ENCODE assay signal across 3 cellular contexts in genomic region chr16:83859265-83859664, GRCh38.
A peak's percentile ranks its signal among the peaks of the same experiment; 100 is the strongest.
TF ChIP-seq lines count a peak whose summit lies in the region.

No MANE protein-coding gene starts in this region.

TF ChIP-seq in A549, 52 proteins besides CTCF, POLR2A, EP300 and RAD21:
- TF ChIP-seq USF2 (IDR thresholded peaks at IDR 0.05) = peak; percentile 60
- no peak for TF ChIP-seq HOXB13 (CRISPR knock-in tag; IDR thresholded peaks at IDR 0.05; ENCODE audit: low read depth)

TF ChIP-seq in IMR-90, 13 proteins besides CTCF, POLR2A, EP300 and RAD21:
- peak; percentile 15; the same call in 1 of the 2 replicates for TF ChIP-seq USF2 (IDR thresholded peaks at IDR 0.05; ENCODE audit: low read depth, low read length)
- no peak for TF ChIP-seq MAFK (IDR thresholded peaks at IDR 0.05; ENCODE audit: low read depth, low read length)

TF ChIP-seq in H1, 55 proteins besides CTCF, POLR2A, EP300 and RAD21:
- TF ChIP-seq POU5F1 (IDR thresholded peaks at IDR 0.05; ENCODE audit: low read depth, low read length) (no peak), USF2 (IDR thresholded peaks at IDR 0.05; ENCODE audit: low read length) (0 out of 2 replicates have a peak, but pooled peaks have one; percentile 34)
